1 cellular context compared by ENCODE assay signal in genomic region chr9:126587187-126588185, GRCh38.
A peak's percentile ranks its signal among the peaks of the same experiment; 100 is the strongest.
TF ChIP-seq lines count a peak whose summit lies in the region.

No MANE protein-coding gene starts in this region.

TF ChIP-seq in HEK293, 187 proteins besides CTCF, POLR2A, EP300 and RAD21 (continued from another document):
- no peak for TF ChIP-seq ZBTB10 (tag by site-specific recombination; IDR thresholded peaks at IDR 0.05)
- no peak for TF ChIP-seq ZNF548 (tag by site-specific recombination; IDR thresholded peaks at IDR 0.05)
- TF ChIP-seq ZNF660 (tag by site-specific recombination; IDR thresholded peaks at IDR 0.05), result no peak
- TF ChIP-seq ZNF391 (tag by site-specific recombination; IDR thresholded peaks at IDR 0.05; ENCODE audit: borderline replicate concordance, low read depth), result no peak
- peak; percentile 14 for TF ChIP-seq SETDB1 (IDR thresholded peaks at IDR 0.05; ENCODE audit: insufficient read length, low read length)
- TF ChIP-seq ZNF274 (IDR thresholded peaks at IDR 0.05; ENCODE audit: low read length), result no peak
- no peak for TF ChIP-seq ZNF274 (tag by site-specific recombination; IDR thresholded peaks at IDR 0.05; ENCODE audit: borderline replicate concordance)
- no peak for TF ChIP-seq ZNF560 (tag by site-specific recombination; IDR thresholded peaks at IDR 0.05; ENCODE audit: borderline replicate concordance)
- no peak for TF ChIP-seq ZNF248 (tag by site-specific recombination; IDR thresholded peaks at IDR 0.05)
- no peak for TF ChIP-seq MEIS1 (CRISPR knock-in tag; IDR thresholded peaks at IDR 0.05; ENCODE audit: borderline replicate concordance)
- TF ChIP-seq TRIM28 (IDR thresholded peaks at IDR 0.05; ENCODE audit: borderline replicate concordance, low read length), result peak; percentile 79
- no peak for TF ChIP-seq ZNF837 (tag by site-specific recombination; IDR thresholded peaks at IDR 0.05)
- TF ChIP-seq ZNF133 (tag by site-specific recombination; IDR thresholded peaks at IDR 0.05), result no peak
- no peak for TF ChIP-seq ZFP69B (tag by site-specific recombination; IDR thresholded peaks at IDR 0.05)
- 0 out of 2 replicates have a peak, but pooled peaks have one; percentile 22 for TF ChIP-seq SP2 (tag by site-specific recombination; IDR thresholded peaks at IDR 0.05)
- no peak for TF ChIP-seq ZNF555 (tag by site-specific recombination; conservative IDR thresholded peaks at IDR 0.05)
- TF ChIP-seq ZNF513 (tag by site-specific recombination; IDR thresholded peaks at IDR 0.05), result no peak
- no peak for TF ChIP-seq MYNN (tag by site-specific recombination; IDR thresholded peaks at IDR 0.05; ENCODE audit: borderline replicate concordance)
- no peak for TF ChIP-seq ZNF488 (tag by site-specific recombination; IDR thresholded peaks at IDR 0.05)
- TF ChIP-seq ZNF416 (tag by site-specific recombination; IDR thresholded peaks at IDR 0.05), result no peak
- no peak for TF ChIP-seq ZNF792 (tag by site-specific recombination; IDR thresholded peaks at IDR 0.05)
- no peak for TF ChIP-seq ZNF449 (tag by site-specific recombination; IDR thresholded peaks at IDR 0.05)
- TF ChIP-seq ZFHX2 (tag by site-specific recombination; conservative IDR thresholded peaks at IDR 0.05), result peak; percentile 52
- no peak for TF ChIP-seq SP3 (tag by site-specific recombination; IDR thresholded peaks at IDR 0.05)
- peak; percentile 26; the same call in 1 of the 2 replicates for TF ChIP-seq ZBTB8A (tag by site-specific recombination; IDR thresholded peaks at IDR 0.05)
- TF ChIP-seq ZNF398 (tag by site-specific recombination; IDR thresholded peaks at IDR 0.05), result peak; percentile 41; the same call in 1 of the 2 replicates
- peak; percentile 70 for TF ChIP-seq ZIC2 (tag by site-specific recombination; IDR thresholded peaks at IDR 0.05)
- TF ChIP-seq EGR2 (tag by site-specific recombination; IDR thresholded peaks at IDR 0.05; ENCODE audit: low read depth), result peak; percentile 42; the same call in 1 of the 2 replicates
- 0 out of 2 replicates have a peak, but pooled peaks have one; percentile 24 for TF ChIP-seq ZXDB (tag by site-specific recombination; IDR thresholded peaks at IDR 0.05)
- no peak for TF ChIP-seq ZNF26 (tag by site-specific recombination; IDR thresholded peaks at IDR 0.05)
- no peak for TF ChIP-seq ZNF610 (tag by site-specific recombination; IDR thresholded peaks at IDR 0.05; ENCODE audit: borderline replicate concordance)
- no peak for TF ChIP-seq ZNF121 (tag by site-specific recombination; IDR thresholded peaks at IDR 0.05)
- TF ChIP-seq ZBTB17 (tag by site-specific recombination; IDR thresholded peaks at IDR 0.05), result no peak
- TF ChIP-seq YY1 (tag by site-specific recombination; IDR thresholded peaks at IDR 0.05), result no peak
- TF ChIP-seq ZBTB44 (tag by site-specific recombination; IDR thresholded peaks at IDR 0.05), result no peak
- peak; percentile 56; the same call in 1 of the 2 replicates for TF ChIP-seq ZBTB6 (tag by site-specific recombination; IDR thresholded peaks at IDR 0.05)
- no peak for TF ChIP-seq ZNF239 (tag by site-specific recombination; IDR thresholded peaks at IDR 0.05)
- peak; percentile 25; the same call in 1 of the 2 replicates for TF ChIP-seq GLIS1 (tag by site-specific recombination; IDR thresholded peaks at IDR 0.05)
- TF ChIP-seq HOXD13 (CRISPR knock-in tag; IDR thresholded peaks at IDR 0.05; ENCODE audit: borderline replicate concordance), result no peak
